8 cellular contexts compared by ENCODE assay signal in the genomic region with DNA sequence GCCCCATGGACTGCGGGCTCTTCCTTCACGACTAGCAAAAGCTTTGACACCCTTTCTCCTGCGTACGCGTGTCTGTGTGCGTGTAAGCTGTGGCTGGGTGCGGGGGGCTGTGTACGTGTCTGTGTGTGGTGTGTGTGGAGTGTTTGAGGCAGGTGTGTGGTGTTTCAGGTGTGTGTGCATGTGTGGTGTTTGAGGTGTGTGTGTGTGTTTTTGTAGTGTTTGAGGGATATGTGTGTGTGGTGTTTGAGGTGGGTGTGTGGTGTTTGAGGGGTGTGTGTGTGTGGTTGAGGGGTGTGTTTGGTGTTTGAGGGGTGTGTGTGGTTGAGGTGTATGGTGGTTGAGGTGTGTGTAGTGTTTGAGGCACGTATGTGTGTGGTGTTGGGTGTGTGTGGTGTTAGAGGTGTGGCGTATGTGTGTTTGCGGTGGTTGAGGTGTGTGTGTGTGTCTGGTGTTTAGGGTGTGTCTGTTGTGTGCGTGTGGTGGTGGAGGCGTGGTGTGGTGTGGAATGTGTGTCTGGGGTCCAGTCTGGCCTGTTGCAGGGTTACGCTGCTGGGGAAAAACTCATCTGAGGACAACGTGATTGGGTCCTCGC. TPM values are rescaled to one million over a fixed set of nuclear protein-coding genes. Genes with fewer than 3 reads are reported as not detected.
DNase-seq lines count a peak whose midpoint lies in the region; ATAC-seq and TF ChIP-seq lines count a peak whose summit lies in the region.

No MANE protein-coding gene starts in this region.

- no peaks in the 10 kb centered on the region for H3K9me3 ChIP-seq in SK-N-MC (ENCODE audit: low read depth, low read length)

- no peaks in the 10 kb centered on the region for H3K36me3 ChIP-seq in SK-N-MC (ENCODE audit: insufficient read depth, low read length)

- TF ChIP-seq CTCF in fibroblast of the aortic adventitia (IDR thresholded peaks at IDR 0.05; ENCODE audit: insufficient read depth, low read length) = no peak

- peak overlapping the region; percentile 64 for H3K9ac ChIP-seq in SK-N-MC (ENCODE audit: insufficient read length)

- peak; percentile 8 for ATAC-seq in GM18868 (IDR thresholded peaks at IDR 0.05; ENCODE audit: unreplicated experiment)

- DNase-seq in SK-N-MC (ENCODE audit: low read depth, low spot score) (no peak), fibroblast of the aortic adventitia (ENCODE audit: low read depth) (no peak), skeletal muscle cell (ENCODE audit: low read depth) (no peak), epidermal melanocyte (ENCODE audit: insufficient read length, low spot score) (no peak), pons (ENCODE audit: low spot score) (no peak), midbrain (lab: John Stamatoyannopoulos, UW) (no peak)
- no peak for DNase-seq in activated CD8-positive, alpha-beta memory T cell treated with anti-CD3 and anti-CD28 coated beads, Interleukin-2, amount 50 U/mL, for 48 hours

- H3K4me3 ChIP-seq in SK-N-MC (peak overlapping the region; percentile 84), fibroblast of the aortic adventitia (ENCODE audit: low read depth, low read length) (peak overlapping the region; percentile 90), skeletal muscle cell (ENCODE audit: low read depth, low read length) (peak overlapping the region; percentile 77)

- H3K27ac ChIP-seq in SK-N-MC = no peak overlapping the region

RNA-seq across cellular contexts. Expression of gene ARSA, which starts 0.7 kb away (rescaled TPM):
- 21.9 and 30.3 TPM in 2 replicates for total RNA-seq in fibroblast of the aortic adventitia (ENCODE audit: low replicate concordance)

RNA-seq across cellular contexts. Expression of gene MAPK8IP2, which starts 28.0 kb away (rescaled TPM):
- 0.27 and 1.1 TPM in 2 replicates for total RNA-seq in fibroblast of the aortic adventitia (ENCODE audit: low replicate concordance)

RNA-seq across cellular contexts. Expression of gene SHANK3, which starts 44.0 kb away (rescaled TPM):
- 0.90 and 0.98 TPM in 2 replicates for total RNA-seq in fibroblast of the aortic adventitia (ENCODE audit: low replicate concordance)

RNA-seq across cellular contexts. Expression of gene CHKB, which starts 46.0 kb away (rescaled TPM):
- 20.2 and 27.5 TPM in 2 replicates for total RNA-seq in fibroblast of the aortic adventitia (ENCODE audit: low replicate concordance)

RNA-seq across cellular contexts. Expression of gene CPT1B, which starts 50.4 kb away (rescaled TPM):
- total RNA-seq in fibroblast of the aortic adventitia (ENCODE audit: low replicate concordance) = 1.1 TPM in 1 of 2 replicates, not detected in the other
